ENCODE assay signal across 8 cellular contexts in the genomic region with DNA sequence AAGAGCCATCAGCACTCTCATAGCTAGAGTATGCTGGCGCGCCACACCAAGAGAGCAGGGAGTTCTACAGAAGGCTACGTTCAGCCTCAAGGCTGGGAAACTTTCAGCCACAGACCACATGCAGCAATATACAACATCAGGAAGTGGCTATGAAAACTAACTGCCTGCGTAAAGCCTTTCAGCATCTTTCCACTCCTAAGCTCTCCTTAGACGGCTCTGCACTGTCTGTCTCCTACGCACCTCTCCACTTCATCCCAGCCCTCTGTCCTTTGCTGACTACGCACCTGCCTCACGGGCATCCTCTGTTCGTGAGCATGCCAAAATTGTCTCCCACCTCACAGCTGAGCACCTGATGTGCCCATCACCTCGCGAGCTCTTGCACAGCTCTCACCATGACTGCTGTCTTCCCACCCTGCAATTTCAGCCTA. TPM values are rescaled to one million over a fixed set of nuclear protein-coding genes. Genes with fewer than 3 reads are reported as not detected.
DNase-seq lines count a peak whose midpoint lies in the region; ATAC-seq and TF ChIP-seq lines count a peak whose summit lies in the region.

No MANE protein-coding gene starts in this region.

- H3K27me3 ChIP-seq in H9 (ENCODE audit: insufficient read depth, low read length): no peaks in the 10 kb centered on the region
- no peaks in the 10 kb centered on the region for H3K27me3 ChIP-seq in left lung
- no peaks in the 10 kb centered on the region for H3K27me3 ChIP-seq in left ventricle myocardium inferior (ENCODE audit: low read depth)
- no peaks in the 10 kb centered on the region for H3K27me3 ChIP-seq in Karpas-422 (ENCODE audit: low read length)

- DNase-seq in H9 (no peak), posterior cingulate gyrus (no peak), left lung (no peak), left ventricle myocardium inferior (no peak), Karpas-422 (no peak)
- peak; percentile 34 for DNase-seq in activated CD4-positive, alpha-beta T cell treated with anti-CD3 and anti-CD28 coated beads for 1 hour
- DNase-seq in central memory CD8-positive, alpha-beta T cell (ENCODE audit: low spot score in 2 of 2): peak; percentile 23 to 41
- peak; percentile 15 to 70 for DNase-seq in stimulated activated effector memory CD8-positive, alpha-beta T cell treated with anti-CD3 and anti-CD28 coated beads, Interleukin-12 subunit alpha, Interleukin-12 subunit beta, amount 100 ng/mL, for 72 hours (ENCODE audit: low spot score in 2 of 2)

- H3K9ac ChIP-seq in H9 (ENCODE audit: extremely low read depth, insufficient read length, low read length) (no peak overlapping the region), Karpas-422 (ENCODE audit: low read length) (no peak overlapping the region)

- no peak overlapping the region for H2AFZ ChIP-seq in H9 (ENCODE audit: low read length)
- H2AFZ ChIP-seq in Karpas-422 (ENCODE audit: low read length): no peak overlapping the region

- no peak overlapping the region for H2AK5ac ChIP-seq in H9 (ENCODE audit: insufficient read length, low read length)

- H2BK15ac ChIP-seq in H9 (ENCODE audit: low read depth, low read length): no peak overlapping the region

- H3K27me3 Mint-ChIP-seq in H9 (ENCODE audit: low read depth): no peaks in the 10 kb centered on the region
- H3K27me3 Mint-ChIP-seq in central memory CD8-positive, alpha-beta T cell: no peaks in the 10 kb centered on the region

- H3K36me3 ChIP-seq in left lung (peaks cover 0 to 29% of the 10 kb centered on the region in 2 donors), left ventricle myocardium inferior (peaks cover 43% of the 10 kb centered on the region), Karpas-422 (ENCODE audit: insufficient read depth, low read length) (peaks cover 38% of the 10 kb centered on the region)

- H4K20me1 ChIP-seq in H9 (ENCODE audit: control insufficient read depth, insufficient read depth, insufficient read length) (no peaks in the 10 kb centered on the region), Karpas-422 (ENCODE audit: insufficient read depth, low read depth, low read length) (no peaks in the 10 kb centered on the region)

- peak overlapping the region; percentile 14 for H2BK12ac ChIP-seq in H9 (ENCODE audit: insufficient read length, low read depth, low read length)

- H3K9me3 ChIP-seq in H9 (ENCODE audit: control insufficient read depth, low read depth, low read length) (no peaks in the 10 kb centered on the region), left lung (no peaks in the 10 kb centered on the region), left ventricle myocardium inferior (replicated peaks) (no peaks in the 10 kb centered on the region), Karpas-422 (ENCODE audit: low read length) (no peaks in the 10 kb centered on the region)

- H3T11ph ChIP-seq in H9 (ENCODE audit: low read length): no peak overlapping the region

- no peak overlapping the region for H3K27ac ChIP-seq in H9 (ENCODE audit: insufficient read length, low read depth, low read length)
- H3K27ac ChIP-seq in left lung: no peak overlapping the region
- H3K27ac ChIP-seq in left ventricle myocardium inferior (replicated peaks): no peak overlapping the region
- H3K27ac ChIP-seq in Karpas-422 (ENCODE audit: low read length): no peak overlapping the region

- H4K5ac ChIP-seq in H9 (ENCODE audit: insufficient read length, low read depth, low read length): peak overlapping the region; percentile 25

- no peak for TF ChIP-seq CTCF in H9 (conservative IDR thresholded peaks at IDR 0.05)
- no peak for TF ChIP-seq CTCF in left lung (IDR thresholded peaks at IDR 0.05)
- no peak for TF ChIP-seq CTCF in left ventricle myocardium inferior (IDR thresholded peaks at IDR 0.05; ENCODE audit: borderline replicate concordance)

- no peak overlapping the region for H3K23ac ChIP-seq in H9 (ENCODE audit: insufficient read length, low read depth, low read length)

- peaks cover 12 to 67% (median 48%) of the 10 kb centered on the region in 3 experiments; a peak in 6 of 7 replicates for H3K36me3 Mint-ChIP-seq in H9 (ENCODE audit: insufficient read depth in 1 of 3, low read depth in 3 of 3)
- H3K36me3 Mint-ChIP-seq in central memory CD8-positive, alpha-beta T cell (ENCODE audit: insufficient read depth): peaks cover 44% of the 10 kb centered on the region
- peaks cover 77% of the 10 kb centered on the region for H3K36me3 Mint-ChIP-seq in stimulated activated effector memory CD8-positive, alpha-beta T cell treated with anti-CD3 and anti-CD28 coated beads, Interleukin-12 subunit alpha, Interleukin-12 subunit beta, amount 100 ng/mL, for 72 hours

- H3K9me2 ChIP-seq in Karpas-422 (replicated peaks; ENCODE audit: insufficient read depth, low read length): no peaks in the 10 kb centered on the region

- no peaks in the 10 kb centered on the region for H3K4me1 Mint-ChIP-seq in H9
- peaks cover 11% of the 10 kb centered on the region for H3K4me1 Mint-ChIP-seq in central memory CD8-positive, alpha-beta T cell
- H3K4me1 Mint-ChIP-seq in stimulated activated effector memory CD8-positive, alpha-beta T cell treated with anti-CD3 and anti-CD28 coated beads, Interleukin-12 subunit alpha, Interleukin-12 subunit beta, amount 100 ng/mL, for 72 hours: peaks cover 17% of the 10 kb centered on the region

- no peaks in the 10 kb centered on the region for H3K79me2 ChIP-seq in H9 (ENCODE audit: insufficient read depth, low read length)
- H3K79me2 ChIP-seq in Karpas-422 (ENCODE audit: low read length): peaks cover 48% of the 10 kb centered on the region

- no peaks in the 10 kb centered on the region for H3K4me1 ChIP-seq in H9 (ENCODE audit: insufficient read depth, low read length)
- H3K4me1 ChIP-seq in left lung: peaks cover 0 to under 1% of the 10 kb centered on the region in 2 donors
- no peaks in the 10 kb centered on the region for H3K4me1 ChIP-seq in left ventricle myocardium inferior
- H3K4me1 ChIP-seq in Karpas-422 (ENCODE audit: low read length): no peaks in the 10 kb centered on the region

- H2BK5ac ChIP-seq in H9 (ENCODE audit: insufficient read length, low read length): no peak overlapping the region

- no peak overlapping the region for H4K91ac ChIP-seq in H9 (ENCODE audit: insufficient read length, low read depth, low read length)

- H3K4ac ChIP-seq in H9 (ENCODE audit: low read depth, low read length): no peak overlapping the region

- no peak overlapping the region for H4K8ac ChIP-seq in H9 (replicated peaks; ENCODE audit: insufficient read length, low read depth, low read length)

- no peak overlapping the region for H3K4me2 ChIP-seq in H9 (ENCODE audit: insufficient read depth, insufficient read length, low read length)
- H3K4me2 ChIP-seq in Karpas-422 (ENCODE audit: low read depth, low read length, poor library complexity, severe bottlenecking): no peak overlapping the region

- no peak overlapping the region for H3K14ac ChIP-seq in H9 (ENCODE audit: insufficient read depth, low read length)

- no peaks in the 10 kb centered on the region for H3K79me1 ChIP-seq in H9 (ENCODE audit: insufficient read depth, low read depth, low read length, poor library complexity, severe bottlenecking)

- H2BK120ac ChIP-seq in H9 (ENCODE audit: low read depth, low read length, poor library complexity, severe bottlenecking): no peak overlapping the region

- no peaks in the 10 kb centered on the region for H3K9me3 Mint-ChIP-seq in H9
- H3K9me3 Mint-ChIP-seq in central memory CD8-positive, alpha-beta T cell: no peaks in the 10 kb centered on the region
- no peaks in the 10 kb centered on the region for H3K9me3 Mint-ChIP-seq in stimulated activated effector memory CD8-positive, alpha-beta T cell treated with anti-CD3 and anti-CD28 coated beads, Interleukin-12 subunit alpha, Interleukin-12 subunit beta, amount 100 ng/mL, for 72 hours

- ATAC-seq in central memory CD8-positive, alpha-beta T cell (replicated peaks; ENCODE audit: extremely low read depth, poor library complexity, severe bottlenecking): peak; percentile 96
- peak; percentile 99 for ATAC-seq in stimulated activated effector memory CD8-positive, alpha-beta T cell treated with anti-CD3 and anti-CD28 coated beads, Interleukin-12 subunit alpha, Interleukin-12 subunit beta, amount 100 ng/mL, for 72 hours
- no peak for ATAC-seq in left lung

- H3K27ac Mint-ChIP-seq in H9: peak overlapping the region in 2 of 3 experiments; percentile 30 to 82; a peak in 3 of 7 replicates
- peak overlapping the region; percentile 70 for H3K27ac Mint-ChIP-seq in central memory CD8-positive, alpha-beta T cell (ENCODE audit: low read depth)
- H3K27ac Mint-ChIP-seq in stimulated activated effector memory CD8-positive, alpha-beta T cell treated with anti-CD3 and anti-CD28 coated beads, Interleukin-12 subunit alpha, Interleukin-12 subunit beta, amount 100 ng/mL, for 72 hours: peak overlapping the region; percentile 9

- H3K4me3 ChIP-seq in left lung (no peak overlapping the region), left ventricle myocardium inferior (no peak overlapping the region), Karpas-422 (ENCODE audit: low read length) (no peak overlapping the region)

- no peak overlapping the region for H3K56ac ChIP-seq in H9 (ENCODE audit: insufficient read length, low read depth, low read length)

- no CpG with 5 or more reads among the region's 11 CpGs for WGBS in H9 (ENCODE audit: extremely low coverage, insufficient read length, low lambda C conversion rate)

- H2BK20ac ChIP-seq in H9 (ENCODE audit: low read depth, low read length, poor library complexity, severe bottlenecking): no peak overlapping the region

- no peaks in the 10 kb centered on the region for H3K23me2 ChIP-seq in H9 (ENCODE audit: insufficient read length, low read depth, low read length, poor library complexity, severe bottlenecking)

- H3K18ac ChIP-seq in H9 (ENCODE audit: insufficient read length, low read depth, low read length): no peak overlapping the region

- no peak overlapping the region for H3K4me3 Mint-ChIP-seq in H9
- H3K4me3 Mint-ChIP-seq in central memory CD8-positive, alpha-beta T cell: peak overlapping the region; percentile 62
- peak overlapping the region; percentile 65 for H3K4me3 Mint-ChIP-seq in stimulated activated effector memory CD8-positive, alpha-beta T cell treated with anti-CD3 and anti-CD28 coated beads, Interleukin-12 subunit alpha, Interleukin-12 subunit beta, amount 100 ng/mL, for 72 hours

- intact Hi-C loops in posterior cingulate gyrus (cut with DNase I) (no loop called here), left lung (cut with DNase I) (no loop called here), left ventricle myocardium inferior (cut with micrococcal nuclease) (no loop called here)

RNA-seq across cellular contexts. Expression of a gene that starts 9.7 kb away (rescaled TPM):
- 58.3 and 60.5 TPM in 2 replicates for total RNA-seq in H9 (2021)
- total RNA-seq in left lung: 10 to 100 TPM; 27.6 to 28.1 TPM
- total RNA-seq in left ventricle myocardium inferior: 23.9 TPM
- total RNA-seq in Karpas-422 (2014; rRNA removed; shearing (Covaris generic); ENCODE audit: low replicate concordance): 61.7 and 84.9 TPM in 2 replicates

RNA-seq across cellular contexts. Expression of a gene that starts 10.0 kb away (rescaled TPM):
- total RNA-seq in H9 (2021): 13.0 and 14.8 TPM in 2 replicates
- 10 to 100 TPM; 13.2 to 13.3 TPM for total RNA-seq in left lung
- 8.4 TPM for total RNA-seq in left ventricle myocardium inferior
- total RNA-seq in Karpas-422 (2014; rRNA removed; shearing (Covaris generic); ENCODE audit: low replicate concordance): 19.4 and 19.6 TPM in 2 replicates

RNA-seq across cellular contexts. Expression of a gene that starts 48.4 kb away (rescaled TPM):
- total RNA-seq in H9 (2021) (209 TPM in 2 replicates), left lung (100 to 1,000 TPM; 145 to 154 TPM), left ventricle myocardium inferior (83.6 TPM)
- total RNA-seq in Karpas-422 (2014; rRNA removed; shearing (Covaris generic); ENCODE audit: low replicate concordance): 71.1 and 101 TPM in 2 replicates

Comparison
In these comparisons a context has a peak if more than half of its experiments do, and no peak if none do; other contexts are left out.
1. DNase-seq: peak in activated CD4-positive, alpha-beta T cell treated with anti-CD3 and anti-CD28 coated beads for 1 hour (single experiment), central memory CD8-positive, alpha-beta T cell (2 of 2) and stimulated activated effector memory CD8-positive, alpha-beta T cell treated with anti-CD3 and anti-CD28 coated beads, Interleukin-12 subunit alpha, Interleukin-12 subunit beta, amount 100 ng/mL, for 72 hours (2 of 2); none in H9 (single experiment), posterior cingulate gyrus (0 of 10), left lung (0 of 2), left ventricle myocardium inferior (single experiment) and Karpas-422 (single experiment).
2. H3K27ac Mint-ChIP-seq: peak in every context shown above with its lines; median percentile 70 in central memory CD8-positive, alpha-beta T cell; 56 in H9; 9 in stimulated activated effector memory CD8-positive, alpha-beta T cell treated with anti-CD3 and anti-CD28 coated beads, Interleukin-12 subunit alpha, Interleukin-12 subunit beta, amount 100 ng/mL, for 72 hours.
3. H3K4me3 Mint-ChIP-seq: peak in central memory CD8-positive, alpha-beta T cell (single experiment) and stimulated activated effector memory CD8-positive, alpha-beta T cell treated with anti-CD3 and anti-CD28 coated beads, Interleukin-12 subunit alpha, Interleukin-12 subunit beta, amount 100 ng/mL, for 72 hours (single experiment); none in H9 (0 of 2).